Comparison of ENCODE assay signal across 8 cellular contexts in the genomic region with DNA sequence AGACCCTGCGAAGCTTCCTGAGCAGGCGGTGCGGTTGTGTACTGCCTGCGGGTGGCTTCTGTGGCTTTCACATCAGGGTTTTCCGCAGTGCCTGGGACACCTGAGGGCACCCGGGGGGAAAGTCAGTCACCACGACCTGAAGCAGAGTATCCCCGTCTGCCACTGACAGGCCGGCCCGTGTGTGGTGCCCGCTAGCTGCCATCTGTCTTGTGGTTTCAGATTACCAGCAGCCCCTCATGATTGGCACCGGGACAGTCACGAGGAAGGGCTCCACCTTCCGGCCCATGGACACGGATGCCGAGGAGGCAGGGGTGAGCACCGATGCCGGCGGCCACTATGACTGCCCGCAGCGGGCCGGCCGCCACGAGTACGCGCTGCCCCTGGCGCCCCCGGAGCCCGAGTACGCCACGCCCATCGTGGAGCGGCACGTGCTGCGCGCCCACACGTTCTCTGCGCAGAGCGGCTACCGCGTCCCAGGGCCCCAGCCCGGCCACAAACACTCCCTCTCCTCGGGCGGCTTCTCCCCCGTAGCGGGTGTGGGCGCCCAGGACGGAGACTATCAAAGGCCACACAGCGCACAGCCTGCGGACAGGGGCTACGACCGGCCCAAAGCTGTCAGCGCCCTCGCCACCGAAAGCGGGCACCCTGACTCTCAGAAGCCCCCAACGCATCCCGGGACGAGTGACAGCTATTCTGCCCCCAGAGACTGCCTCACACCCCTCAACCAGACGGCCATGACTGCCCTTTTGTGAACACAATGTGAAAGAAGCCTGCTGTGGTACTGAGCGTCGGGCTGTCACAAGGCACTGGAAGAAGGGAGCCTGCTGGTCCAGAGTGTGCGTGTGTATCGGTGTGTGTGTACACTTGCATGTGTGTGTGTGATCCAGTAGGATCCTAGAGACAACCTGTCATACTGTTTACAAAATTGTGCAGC. TPM values are rescaled to one million over a fixed set of nuclear protein-coding genes. Genes with fewer than 3 reads are reported as not detected.
DNase-seq lines count a peak whose midpoint lies in the region; ATAC-seq and TF ChIP-seq lines count a peak whose summit lies in the region.

No MANE protein-coding gene starts in this region.

- no peak overlapping the region for H2AFZ ChIP-seq in trophoblast cell (ENCODE audit: insufficient read depth, low read length, poor library complexity)

- DNase-seq in AG08395 (ENCODE audit: low spot score) (peak; percentile 39), NCI-H1105 (lab: John Stamatoyannopoulos, UW) (peak; percentile 40), foreskin fibroblast (peak; percentile 59 to 77), trophoblast cell (no peak), aorta (peak; percentile 81 to 87), NCI-H2081 (lab: John Stamatoyannopoulos, UW) (no peak)
- DNase-seq in activated T-helper 2 cell treated with anti-CD3 and anti-CD28 coated beads, Interferon-gamma antibody, Interleukin-2, Interleukin-4, amounts not matched to agents 10 μg/mL and 5 μg/mL and 100 μg/mL, durations not matched to agents 14 hours and 24 hours and 36 hours (ENCODE audit: low spot score): peak; percentile 16

- H2BK12ac ChIP-seq in trophoblast cell (ENCODE audit: low read length): peak overlapping the region; percentile 58

- TF ChIP-seq CTCF in foreskin fibroblast (IDR thresholded peaks at IDR 0.05; ENCODE audit: low read depth, low read length): no peak

- H2BK5ac ChIP-seq in trophoblast cell (ENCODE audit: low read depth, low read length, poor library complexity): peak overlapping the region; percentile 80

- ATAC-seq in GM21367 (IDR thresholded peaks at IDR 0.05; ENCODE audit: unreplicated experiment) (peak; percentile 67), aorta (ENCODE audit: low FRiP score) (peak; percentile 87)

- no peak overlapping the region for H4K12ac ChIP-seq in trophoblast cell (ENCODE audit: low read depth, low read length)

- peaks cover 36% of the 10 kb centered on the region for H3K79me1 ChIP-seq in trophoblast cell (ENCODE audit: low read length)

- peak overlapping the region; percentile 74 for H3K18ac ChIP-seq in trophoblast cell (ENCODE audit: low read length)

- H4K91ac ChIP-seq in trophoblast cell (ENCODE audit: low read depth, low read length): peak overlapping the region; percentile 93

- peaks cover 4% of the 10 kb centered on the region for H3K79me2 ChIP-seq in trophoblast cell (ENCODE audit: control insufficient read depth, insufficient read depth, low read length, poor library complexity)

- peak overlapping the region; percentile 91 for H2BK120ac ChIP-seq in trophoblast cell (ENCODE audit: insufficient read depth, low read length, poor library complexity)

- peak overlapping the region; percentile 76 for H4K8ac ChIP-seq in trophoblast cell (ENCODE audit: low read depth, low read length)

- H3K14ac ChIP-seq in trophoblast cell (ENCODE audit: low read length): peak overlapping the region; percentile 60

- H3K36me3 Mint-ChIP-seq in activated T-helper 2 cell treated with anti-CD3 and anti-CD28 coated beads, Interferon-gamma antibody, Interleukin-2, Interleukin-4, amounts not matched to agents 10 μg/mL and 5 μg/mL and 100 μg/mL, durations not matched to agents 14 hours and 24 hours and 36 hours (ENCODE audit: low read depth): peaks cover 9% of the 10 kb centered on the region

- H3K4me1 ChIP-seq in trophoblast cell (ENCODE audit: control insufficient read depth in 1 of 2, insufficient read depth in 2 of 2, low read length in 2 of 2) (peaks cover 31 to 41% of the 10 kb centered on the region in 2 experiments), aorta (ENCODE audit: control insufficient read depth in 1 of 2, insufficient read depth in 2 of 2, low read length in 2 of 2) (peaks cover 0 to 2% of the 10 kb centered on the region in 2 donors)

- peaks cover 41% of the 10 kb centered on the region for H3K4me1 Mint-ChIP-seq in activated T-helper 2 cell treated with anti-CD3 and anti-CD28 coated beads, Interferon-gamma antibody, Interleukin-2, Interleukin-4, amounts not matched to agents 10 μg/mL and 5 μg/mL and 100 μg/mL, durations not matched to agents 14 hours and 24 hours and 36 hours (ENCODE audit: low read depth)

- H3K4ac ChIP-seq in trophoblast cell (ENCODE audit: low read depth, low read length): peak overlapping the region; percentile 25

- H3K23ac ChIP-seq in trophoblast cell (ENCODE audit: low read length): no peak overlapping the region

- H3K9me3 ChIP-seq in trophoblast cell (ENCODE audit: insufficient read depth, low read depth, low read length) (no peaks in the 10 kb centered on the region), aorta (ENCODE audit: control insufficient read depth, low read length) (no peaks in the 10 kb centered on the region)

- peaks cover 6% of the 10 kb centered on the region for H3K27me3 Mint-ChIP-seq in activated T-helper 2 cell treated with anti-CD3 and anti-CD28 coated beads, Interferon-gamma antibody, Interleukin-2, Interleukin-4, amounts not matched to agents 10 μg/mL and 5 μg/mL and 100 μg/mL, durations not matched to agents 14 hours and 24 hours and 36 hours (ENCODE audit: low read depth)

- H3K36me3 ChIP-seq in trophoblast cell (ENCODE audit: control insufficient read depth in 1 of 2, insufficient read depth in 2 of 2, low read length in 2 of 2): peaks cover 15 to 18% of the 10 kb centered on the region in 2 experiments
- H3K36me3 ChIP-seq in aorta (ENCODE audit: control insufficient read depth in 1 of 2, insufficient read depth in 2 of 2, low read length in 1 of 2): peaks cover 0 to 3% of the 10 kb centered on the region in 2 donors

- peak overlapping the region; percentile 64 for H3K27ac Mint-ChIP-seq in activated T-helper 2 cell treated with anti-CD3 and anti-CD28 coated beads, Interferon-gamma antibody, Interleukin-2, Interleukin-4, amounts not matched to agents 10 μg/mL and 5 μg/mL and 100 μg/mL, durations not matched to agents 14 hours and 24 hours and 36 hours

- H3K27ac ChIP-seq in trophoblast cell (ENCODE audit: low read depth, low read length): peak overlapping the region; percentile 76
- peak overlapping the region in 1 of 2 donors; percentile 16 for H3K27ac ChIP-seq in aorta (ENCODE audit: low read depth in 1 of 2, low read length in 2 of 2)

- H3K4me3 Mint-ChIP-seq in activated T-helper 2 cell treated with anti-CD3 and anti-CD28 coated beads, Interferon-gamma antibody, Interleukin-2, Interleukin-4, amounts not matched to agents 10 μg/mL and 5 μg/mL and 100 μg/mL, durations not matched to agents 14 hours and 24 hours and 36 hours (ENCODE audit: low read depth): peak overlapping the region; percentile 68

- intact Hi-C loops in activated T-helper 2 cell treated with anti-CD3 and anti-CD28 coated beads, Interferon-gamma antibody, Interleukin-2, Interleukin-4, amounts not matched to agents 10 μg/mL and 5 μg/mL and 100 μg/mL, durations not matched to agents 14 hours and 24 hours and 36 hours (cut with micrococcal nuclease): loop anchor here (1.0 to 5.0 kb wide), 5 partner anchors 21 to 86 kb away; a partner anchor contains a TSS
- intact Hi-C loops in aorta (cut with DNase I): loop anchor here in 1 of 2 donors (2.0 kb wide), 1 partner anchor 65 kb away; a partner anchor contains a TSS

- peak overlapping the region in 1 of 2 donors; percentile 41 for H3K4me3 ChIP-seq in foreskin fibroblast (ENCODE audit: low read depth in 1 of 2, low read length in 2 of 2)
- H3K4me3 ChIP-seq in trophoblast cell (ENCODE audit: low read depth, low read length): no peak overlapping the region
- peak overlapping the region in 1 of 2 donors; percentile 7 for H3K4me3 ChIP-seq in aorta (ENCODE audit: low read length in 2 of 2)

- peak overlapping the region; percentile 81 for H2AK5ac ChIP-seq in trophoblast cell (ENCODE audit: low read length)

- no peaks in the 10 kb centered on the region for H3K9me3 Mint-ChIP-seq in activated T-helper 2 cell treated with anti-CD3 and anti-CD28 coated beads, Interferon-gamma antibody, Interleukin-2, Interleukin-4, amounts not matched to agents 10 μg/mL and 5 μg/mL and 100 μg/mL, durations not matched to agents 14 hours and 24 hours and 36 hours

- H3K9ac ChIP-seq in trophoblast cell (ENCODE audit: low read length): no peak overlapping the region

- WGBS in trophoblast cell (ENCODE audit: extremely low coverage, insufficient coverage, insufficient read length): no CpG with 5 or more reads among the region's 64 CpGs
- WGBS in aorta, 2 donors: 12 to 13% methylated on average over 61 to 64 of the region's 64 CpGs

- no peak overlapping the region for H3K4me2 ChIP-seq in trophoblast cell (ENCODE audit: low read length)

- no peaks in the 10 kb centered on the region for H3K27me3 ChIP-seq in trophoblast cell (ENCODE audit: insufficient read depth, low read length)
- H3K27me3 ChIP-seq in aorta (ENCODE audit: control insufficient read depth in 1 of 2, insufficient read depth in 2 of 2, low read length in 1 of 2): no peaks in the 10 kb centered on the region

RNA-seq across cellular contexts. Expression of a gene that starts 54.4 kb away (rescaled TPM):
- total RNA-seq in activated T-helper 2 cell treated with anti-CD3 and anti-CD28 coated beads, Interferon-gamma antibody, Interleukin-2, Interleukin-4, amounts not matched to agents 10 μg/mL and 5 μg/mL and 100 μg/mL, durations not matched to agents 14 hours and 24 hours and 36 hours: 22.9 and 24.2 TPM in 2 replicates
- 39.9 and 40.5 TPM in 2 replicates for polyA plus RNA-seq in trophoblast cell (2013)
- 10 to 100 TPM; 21.2 to 28.4 TPM for total RNA-seq in aorta
- polyA plus RNA-seq in aorta: 10 to 100 TPM; 10.5 to 18.2 TPM

Comparison
In these comparisons a context has a peak if more than half of its experiments do, and no peak if none do; other contexts are left out.
1. DNase-seq: peak in AG08395 (single experiment), NCI-H1105 (single experiment), activated T-helper 2 cell treated with anti-CD3 and anti-CD28 coated beads, Interferon-gamma antibody, Interleukin-2, Interleukin-4, amounts not matched to agents 10 μg/mL and 5 μg/mL and 100 μg/mL, durations not matched to agents 14 hours and 24 hours and 36 hours (single experiment), foreskin fibroblast (2 of 2) and aorta (2 of 2); none in trophoblast cell (0 of 2) and NCI-H2081 (0 of 2).